11 cellular contexts compared by ENCODE assay signal in genomic region chr16:2856061-2856670, GRCh38.
DNase-seq lines count a peak whose midpoint lies in the region; ATAC-seq lines count a peak whose summit lies in the region.
"Had no signal": no experiment of that assay in that cellular context is flagged by ENCODE, and none has a peak within 500 bp of the region (broad histone marks: within the 10 kb centered on the region; RNA-seq: fewer than 3 reads in every experiment).

No MANE protein-coding gene starts in this region.

- no peak for ATAC-seq in HG02759 (IDR thresholded peaks at IDR 0.05; ENCODE audit: unreplicated experiment)

- DNase-seq in AG20443 (ENCODE audit: low spot score) (peak; percentile 32), CMK (ENCODE audit: low read depth) (peak; percentile 30), RKO (ENCODE audit: low spot score) (peak; percentile 80), iPS-NIHi7 (ENCODE audit: extremely low spot score) (peak; percentile 71), NCI-H2081 (lab: John Stamatoyannopoulos, UW) (no peak), globus pallidus (ENCODE audit: low spot score) (no peak)
- DNase-seq: activated naive CD8-positive, alpha-beta T cell treated with anti-CD3 and anti-CD28 coated beads, Interleukin-2, amount 10 ng/mL, durations not matched to agents 7 days and 5 days; islet precursor cell; MG63; nucleus accumbens had no signal

Comparison
In these comparisons a context has a peak if more than half of its experiments do, and no peak if none do; other contexts are left out.
1. DNase-seq: peak in AG20443 (single experiment), CMK (single experiment), RKO (single experiment) and iPS-NIHi7 (single experiment); none in NCI-H2081 (0 of 2) and globus pallidus (single experiment).